In the genomic region with DNA sequence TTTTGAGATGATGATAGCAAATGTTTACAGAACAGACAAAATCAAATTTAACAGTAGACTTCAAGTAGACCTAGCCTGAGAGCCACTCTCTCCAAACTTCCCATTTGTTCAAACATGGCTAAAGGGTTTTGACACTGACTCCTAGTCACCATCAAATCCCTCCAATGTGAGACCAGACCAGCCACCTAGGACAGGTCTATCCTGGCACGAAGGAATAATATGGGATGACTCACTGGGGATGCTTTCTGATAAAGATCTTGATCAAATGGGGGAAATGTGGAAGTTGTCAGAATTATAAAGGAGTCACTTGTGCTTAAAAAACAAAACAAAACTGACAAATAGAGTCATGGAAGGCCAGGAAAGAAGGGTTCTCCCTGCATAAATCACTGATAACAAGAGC, we compare ENCODE assay signal across 22 cellular contexts.
"Had no signal": no experiment of that assay in that cellular context is flagged by ENCODE, and none has a peak within 500 bp of the region (broad histone marks: within the 10 kb centered on the region; RNA-seq: fewer than 3 reads in every experiment).

No MANE protein-coding gene starts in this region.

- H3K36me3 ChIP-seq: MG63, SJSA1 had no signal

- ATAC-seq: HepG2, Panc1 had no signal

- H3K4me3 ChIP-seq: MG63, SJSA1, SK-N-MC had no signal

- H3K27ac ChIP-seq: SJSA1, SK-N-MC had no signal

- H3K4me1 ChIP-seq: SJSA1 had no signal

- H3K27me3 ChIP-seq: MG63, SJSA1 had no signal

- DNase-seq: IMR-90, Karpas-422, KG1, MG63, NCI-H1092 treated with DMSO at 0.1 percent for 48 hours, NCI-H1436, NCI-H187, NCI-H2029, NCI-H2081 treated with DMSO at 0.1 percent for 48 hours, NCI-H2171, NCI-H226, NCI-H446, NCI-H510A, NCI-H524 treated with DMSO at 0.1 percent for 48 hours, NCI-H69, NCI-H774, Right ventricle myocardium superior, SIG-M5 had no signal
